Comparison of ENCODE assay signal across 25 cellular contexts in the genomic region with DNA sequence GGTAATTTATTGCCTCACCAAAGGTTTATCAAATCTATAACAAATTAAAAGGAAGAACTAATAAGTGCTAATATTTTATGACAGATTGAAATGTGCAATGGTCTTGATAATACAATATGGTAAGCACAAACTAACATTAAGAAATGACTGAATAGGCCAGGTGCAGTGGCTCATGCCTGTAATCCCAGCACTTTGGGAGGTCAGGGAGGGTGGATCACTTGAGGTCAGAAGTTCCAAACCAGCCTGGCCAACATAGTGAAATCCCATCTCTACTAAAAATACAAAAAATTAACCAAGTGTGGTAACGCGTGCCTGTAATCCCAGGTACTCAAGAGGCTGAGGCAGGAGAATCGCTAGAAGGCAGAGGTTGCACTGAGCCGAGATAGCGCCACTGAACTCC.
"Had no signal": no experiment of that assay in that cellular context is flagged by ENCODE, and none has a peak within 500 bp of the region (broad histone marks: within the 10 kb centered on the region; RNA-seq: fewer than 3 reads in every experiment).

No MANE protein-coding gene starts in this region.

- H3K9ac ChIP-seq: neural progenitor cell had no signal

- H3K4me3 Mint-ChIP-seq: activated B cell treated with CpG ODN at 0.5 μM for 24 hours; activated CD4-positive, alpha-beta T cell treated with anti-CD3 and anti-CD28 coated beads for 36 hours; activated naive CD4-positive, alpha-beta T cell treated with anti-CD3 and anti-CD28 coated beads, Interleukin-2, amount 10 ng/mL, durations not matched to agents 7 days and 5 days; dendritic cell treated with granulocyte-macrophage colony-stimulating factor and Interleukin-4, amounts not matched to agents 40 ng/mL and 50 ng/mL, for 4 days; memory B cell; neural progenitor cell; stimulated activated memory B cell treated with anti-CD40 and anti-IgM and Interleukin-4, amounts not matched to agents 10 μg/mL and 1 μg/mL and 100 μg/mL, for 72 hours had no signal

- DNase-seq: activated B cell treated with CpG ODN at 0.5 μM for 24 hours; activated CD4-positive, alpha-beta T cell treated with anti-CD3 and anti-CD28 coated beads for 36 hours; activated CD4-positive, alpha-beta T cell treated with anti-CD3 and anti-CD28 coated beads, Interleukin-2, amount 50 U/mL, for 4 hours; activated CD8-positive, alpha-beta memory T cell treated with anti-CD3 and anti-CD28 coated beads for 24 hours; activated CD8-positive, alpha-beta memory T cell treated with anti-CD3 and anti-CD28 coated beads, Interleukin-2, amount 50 U/mL, for 48 hours; activated effector memory CD4-positive, alpha-beta T cell treated with Interleukin-2 at 50 U/mL for 16 hours; activated naive CD4-positive, alpha-beta T cell treated with anti-CD3 and anti-CD28 coated beads, Interleukin-2, amount 10 ng/mL, durations not matched to agents 7 days and 5 days; activated T-cell treated with anti-CD3 and anti-CD28 coated beads, Interleukin-2, amount 50 U/mL, for 48 hours; aorta; effector CD4-positive, alpha-beta T cell; heart left ventricle; islet precursor cell; left cardiac atrium; stimulated activated CD4-positive, alpha-beta T cell treated with anti-CD3 and anti-CD28 coated beads, Interleukin-15, amount 100 ng/mL, for 24 hours; stomach; T-helper 9 cell had no signal

- H3K27me3 Mint-ChIP-seq: activated B cell treated with CpG ODN at 0.5 μM for 24 hours; activated CD4-positive, alpha-beta T cell treated with anti-CD3 and anti-CD28 coated beads for 36 hours; activated naive CD4-positive, alpha-beta T cell treated with anti-CD3 and anti-CD28 coated beads, Interleukin-2, amount 10 ng/mL, durations not matched to agents 7 days and 5 days; dendritic cell treated with granulocyte-macrophage colony-stimulating factor and Interleukin-4, amounts not matched to agents 40 ng/mL and 50 ng/mL, for 4 days; memory B cell; stimulated activated memory B cell treated with anti-CD40 and anti-IgM and Interleukin-4, amounts not matched to agents 10 μg/mL and 1 μg/mL and 100 μg/mL, for 72 hours had no signal

- H3K9me3 ChIP-seq: heart left ventricle, stomach, suprapubic skin, tibial nerve had no signal

- H3K27me3 ChIP-seq: heart left ventricle, neural progenitor cell, stomach, suprapubic skin, tibial nerve had no signal

- H3K27ac ChIP-seq: heart left ventricle, neural progenitor cell, stomach, suprapubic skin, tibial nerve had no signal

- H3K4me3 ChIP-seq: heart left ventricle, neural progenitor cell, smooth muscle cell, stomach, suprapubic skin, tibial nerve had no signal

- H3K4me2 ChIP-seq: smooth muscle cell had no signal

- H3K9me3 Mint-ChIP-seq: activated B cell treated with CpG ODN at 0.5 μM for 24 hours; activated naive CD4-positive, alpha-beta T cell treated with anti-CD3 and anti-CD28 coated beads, Interleukin-2, amount 10 ng/mL, durations not matched to agents 7 days and 5 days; brain; dendritic cell treated with granulocyte-macrophage colony-stimulating factor and Interleukin-4, amounts not matched to agents 40 ng/mL and 50 ng/mL, for 4 days; memory B cell; neural progenitor cell; stimulated activated memory B cell treated with anti-CD40 and anti-IgM and Interleukin-4, amounts not matched to agents 10 μg/mL and 1 μg/mL and 100 μg/mL, for 72 hours had no signal

- H3K27ac Mint-ChIP-seq: activated B cell treated with CpG ODN at 0.5 μM for 24 hours; activated CD4-positive, alpha-beta T cell treated with anti-CD3 and anti-CD28 coated beads for 36 hours; activated naive CD4-positive, alpha-beta T cell treated with anti-CD3 and anti-CD28 coated beads, Interleukin-2, amount 10 ng/mL, durations not matched to agents 7 days and 5 days; dendritic cell treated with granulocyte-macrophage colony-stimulating factor and Interleukin-4, amounts not matched to agents 40 ng/mL and 50 ng/mL, for 4 days; memory B cell; neural progenitor cell; stimulated activated memory B cell treated with anti-CD40 and anti-IgM and Interleukin-4, amounts not matched to agents 10 μg/mL and 1 μg/mL and 100 μg/mL, for 72 hours had no signal

- H2AFZ ChIP-seq: neural progenitor cell had no signal

- ATAC-seq: activated CD4-positive, alpha-beta T cell treated with anti-CD3 and anti-CD28 coated beads for 36 hours; heart left ventricle; left cardiac atrium; sciatic nerve; stimulated activated memory B cell treated with anti-CD40 and anti-IgM and Interleukin-4, amounts not matched to agents 10 μg/mL and 1 μg/mL and 100 μg/mL, for 72 hours had no signal

- H3K36me3 ChIP-seq: neural progenitor cell had no signal
